In genomic region chr1:55210990-55211389, GRCh38 we compare ENCODE assay signal across 2 cellular contexts.
TF ChIP-seq lines count a peak whose summit lies in the region.

No MANE protein-coding gene starts in this region.

TF ChIP-seq in SK-N-SH, 30 proteins besides CTCF, POLR2A, EP300 and RAD21 (continued from another document):
- TF ChIP-seq CHD2 (IDR thresholded peaks at IDR 0.05; ENCODE audit: low read length, partially characterized antibody), result no peak
- TF ChIP-seq IRF3 (IDR thresholded peaks at IDR 0.05; ENCODE audit: low read depth, low read length), result no peak
- TF ChIP-seq RCOR1 (IDR thresholded peaks at IDR 0.05; ENCODE audit: low read length), result no peak
- TF ChIP-seq MEF2A (IDR thresholded peaks at IDR 0.05; ENCODE audit: borderline replicate concordance, low read depth), result no peak

TF ChIP-seq in SK-N-SH treated with all-trans-retinoic acid at 6 μM for 48 hours, 23 proteins besides CTCF, POLR2A, EP300 and RAD21 (continued from another document):
- no peak for TF ChIP-seq TSHZ2 (CRISPR knock-in tag; IDR thresholded peaks at IDR 0.05)
- no peak for TF ChIP-seq ZC3H10 (CRISPR knock-in tag; IDR thresholded peaks at IDR 0.05)
- TF ChIP-seq ZFP30 (CRISPR knock-in tag; IDR thresholded peaks at IDR 0.05), result no peak
- TF ChIP-seq GLIS3 (CRISPR knock-in tag; IDR thresholded peaks at IDR 0.05), result no peak
- no peak for TF ChIP-seq CSDC2 (CRISPR knock-in tag; IDR thresholded peaks at IDR 0.05)
